Comparison of ENCODE assay signal across 8 cellular contexts in genomic region chr16:50282010-50282538, GRCh38. TPM values are rescaled to one million over a fixed set of nuclear protein-coding genes. Genes with fewer than 3 reads are reported as not detected.
DNase-seq lines count a peak whose midpoint lies in the region; ATAC-seq and TF ChIP-seq lines count a peak whose summit lies in the region.

No MANE protein-coding gene starts in this region.

- peaks cover 70% of the 10 kb centered on the region for H3K4me1 Mint-ChIP-seq in memory B cell

- DNase-seq in SIG-M5 (lab: John Stamatoyannopoulos, UW): peak; percentile 92
- DNase-seq in amygdala (lab: John Stamatoyannopoulos, UW): peak in 36 of 56 donors; percentile 9 to 67 (median 35)
- peak; percentile 75 to 88 for DNase-seq in memory B cell (ENCODE audit: low spot score in 2 of 2)
- peak; percentile 86 to 89 for DNase-seq in upper lobe of left lung
- DNase-seq in retina: no peak
- DNase-seq in SK-N-SH: no peak

- H3K9me3 ChIP-seq in upper lobe of left lung (no peaks in the 10 kb centered on the region), SK-N-SH (no peaks in the 10 kb centered on the region)

- no peak for TF ChIP-seq EP300 in upper lobe of left lung (IDR thresholded peaks at IDR 0.05)
- TF ChIP-seq EP300 in SK-N-SH (IDR thresholded peaks at IDR 0.05; ENCODE audit: borderline replicate concordance in 1 of 2, low read depth in 1 of 2, low read length in 1 of 2): no peak

- POLR2A ChIA-PET in SK-N-SH (lab: Yijun Ruan, JAX): no interaction called here

- H3K27me3 Mint-ChIP-seq in memory B cell: no peaks in the 10 kb centered on the region

- ATAC-seq in GM18520 (IDR thresholded peaks at IDR 0.05; ENCODE audit: unreplicated experiment): peak; percentile 94
- ATAC-seq in HG02885 (IDR thresholded peaks at IDR 0.05; ENCODE audit: poor library complexity, unreplicated experiment): peak; percentile 89
- ATAC-seq in memory B cell (ENCODE audit: low read depth): peak; percentile 97
- peak; percentile 80 to 86 for ATAC-seq in upper lobe of left lung (ENCODE audit: low FRiP score in 2 of 2)

- 43 to 57% methylated on average over 3 to 7 of the region's 7 CpGs for WGBS in upper lobe of left lung, 2 donors
- WGBS in SK-N-SH (ENCODE audit: low lambda C conversion rate): 93% methylated on average over 3 of the region's 7 CpGs

- peaks cover 4% of the 10 kb centered on the region for H3F3A ChIP-seq in SK-N-SH (replicated peaks; ENCODE audit: insufficient read depth)

- peaks cover 41 to 77% (median 68%) of the 10 kb centered on the region in 4 donors for H3K4me1 ChIP-seq in upper lobe of left lung
- H3K4me1 ChIP-seq in SK-N-SH (ENCODE audit: control insufficient read depth in 1 of 2, insufficient read depth in 2 of 2, low read depth in 1 of 2, low read length in 1 of 2): peaks cover 0 to 19% of the 10 kb centered on the region in 2 experiments; a peak in 1 of 4 replicates

- H3K27ac ChIP-seq in upper lobe of left lung: peak overlapping the region; percentile 70 to 86 (median 80)
- H3K27ac ChIP-seq in SK-N-SH (ENCODE audit: low read depth in 2 of 2, low read length in 1 of 2): no peak overlapping the region

- no peak for TF ChIP-seq POLR2A in upper lobe of left lung (IDR thresholded peaks at IDR 0.05)

- H2AFZ ChIP-seq in SK-N-SH (ENCODE audit: low read depth): no peak overlapping the region

- H3K9me3 Mint-ChIP-seq in memory B cell: peaks cover 3% of the 10 kb centered on the region

- CTCF ChIA-PET in SK-N-SH (lab: Yijun Ruan, JAX): interaction anchor here (2.4 kb wide), 1 partner anchor 28 kb away, joined by 6 read pairs; no protein-coding TSS in a partner anchor

- H3K4me3 ChIP-seq in upper lobe of left lung: peak overlapping the region in 2 of 4 donors; percentile 20 to 24
- no peak overlapping the region for H3K4me3 ChIP-seq in SK-N-SH (ENCODE audit: low read depth in 2 of 2, low read length in 1 of 2)

- no peaks in the 10 kb centered on the region for H3K27me3 ChIP-seq in upper lobe of left lung
- no peaks in the 10 kb centered on the region for H3K27me3 ChIP-seq in SK-N-SH (ENCODE audit: insufficient read depth)

- no peak overlapping the region for H3K4me2 ChIP-seq in SK-N-SH

- no peak for TF ChIP-seq RAD21 in SK-N-SH (IDR thresholded peaks at IDR 0.05; ENCODE audit: low read length)

- peaks cover 10% of the 10 kb centered on the region; the same call in 1 of the 2 replicates for H4K20me1 ChIP-seq in SK-N-SH (ENCODE audit: insufficient read depth)

- TF ChIP-seq CTCF in upper lobe of left lung (IDR thresholded peaks at IDR 0.05): no peak
- no peak for TF ChIP-seq CTCF in SK-N-SH (IDR thresholded peaks at IDR 0.05)

- peaks cover 16% of the 10 kb centered on the region; the same call in 1 of the 2 replicates for H3K79me2 ChIP-seq in SK-N-SH (ENCODE audit: insufficient read depth)

- H3K27ac Mint-ChIP-seq in memory B cell: peak overlapping the region; percentile 78

- H3K9ac ChIP-seq in SK-N-SH: no peak overlapping the region

- peak overlapping the region; percentile 78 for H3K4me3 Mint-ChIP-seq in memory B cell

- H3K36me3 Mint-ChIP-seq in memory B cell: peaks cover 15% of the 10 kb centered on the region

- H3K9me2 ChIP-seq in SK-N-SH: no peaks in the 10 kb centered on the region

- no peaks in the 10 kb centered on the region for H3K36me3 ChIP-seq in upper lobe of left lung
- no peaks in the 10 kb centered on the region for H3K36me3 ChIP-seq in SK-N-SH (replicated peaks in 1 of 2; ENCODE audit: control insufficient read depth in 1 of 2, insufficient read depth in 2 of 2, low read length in 1 of 2)

TF ChIP-seq in SK-N-SH, 30 proteins besides CTCF, POLR2A, EP300 and RAD21:
- no peak for TF ChIP-seq PBX3 (IDR thresholded peaks at IDR 0.05)
- no peak for TF ChIP-seq IRF3 (IDR thresholded peaks at IDR 0.05; ENCODE audit: low read depth, low read length)
- no peak for TF ChIP-seq SMC3 (IDR thresholded peaks at IDR 0.05; ENCODE audit: low read depth, low read length)
- TF ChIP-seq FOXJ3 (CRISPR knock-in tag; IDR thresholded peaks at IDR 0.05): no peak
- no peak for TF ChIP-seq SIN3A (IDR thresholded peaks at IDR 0.05; ENCODE audit: borderline replicate concordance, low read depth, low read length)
- TF ChIP-seq NRF1 (IDR thresholded peaks at IDR 0.05; ENCODE audit: low read depth, low read length): no peak
- no peak for TF ChIP-seq FOXM1 (IDR thresholded peaks at IDR 0.05; ENCODE audit: low read depth)
- no peak for TF ChIP-seq GABPA (IDR thresholded peaks at IDR 0.05; ENCODE audit: low read depth)
- TF ChIP-seq TCF12 (IDR thresholded peaks at IDR 0.05): no peak
- no peak for TF ChIP-seq JUND (IDR thresholded peaks at IDR 0.05)
- no peak for TF ChIP-seq POLR2AphosphoS5 (IDR thresholded peaks at IDR 0.05; ENCODE audit: low read depth, low read length)
- TF ChIP-seq YY1 (IDR thresholded peaks at IDR 0.05; ENCODE audit: low read depth): no peak
- TF ChIP-seq MAX (IDR thresholded peaks at IDR 0.05; ENCODE audit: low read depth): no peak
- TF ChIP-seq USF2 (IDR thresholded peaks at IDR 0.05; ENCODE audit: borderline replicate concordance, low read depth, low read length): no peak
- TF ChIP-seq RFX5 (IDR thresholded peaks at IDR 0.05; ENCODE audit: low read length): no peak
- TF ChIP-seq NFIC (IDR thresholded peaks at IDR 0.05; ENCODE audit: borderline replicate concordance): no peak
- no peak for TF ChIP-seq EZH2phosphoT487 (IDR thresholded peaks at IDR 0.05; ENCODE audit: borderline replicate concordance, low read depth)
- TF ChIP-seq CHD2 (IDR thresholded peaks at IDR 0.05; ENCODE audit: low read length, partially characterized antibody): no peak
- no peak for TF ChIP-seq MEF2A (IDR thresholded peaks at IDR 0.05; ENCODE audit: borderline replicate concordance, low read depth)
- no peak for TF ChIP-seq RCOR1 (IDR thresholded peaks at IDR 0.05; ENCODE audit: low read length)

RNA-seq across cellular contexts. Expression of gene ADCY7, which starts 15.7 kb away (rescaled TPM):
- total RNA-seq in upper lobe of left lung: 100 to 1,000 TPM in 3 of 6 donors, 10 to 100 TPM in 3; 46.9 to 177 (median 101) TPM
- 13.8 and 14.3 TPM in 2 replicates for polyA plus RNA-seq in SK-N-SH (2012; rRNA removed)
- 6.6 and 11.7 TPM in 2 replicates for polyA plus RNA-seq in SK-N-SH (2012; cell fraction: cytosol; rRNA removed)
- 24.3 and 32.0 TPM in 2 replicates for polyA plus RNA-seq in SK-N-SH (2012; cell fraction: nucleus; rRNA removed)

Comparison
In these comparisons a context has a peak if more than half of its experiments do, and no peak if none do; other contexts are left out.
1. DNase-seq: peak in SIG-M5 (single experiment), amygdala (36 of 56), memory B cell (2 of 2) and upper lobe of left lung (2 of 2); none in retina (single experiment) and SK-N-SH (single experiment).
2. H3K27ac ChIP-seq: peak in upper lobe of left lung (4 of 4); none in SK-N-SH (0 of 2).
3. Peak in every context shown above with its lines, with median percentiles within 50 percentile points of each other: ATAC-seq.